1 cellular context compared by ENCODE assay signal in genomic region chr3:114827495-114827894, GRCh38.
TF ChIP-seq lines count a peak whose summit lies in the region.

No MANE protein-coding gene starts in this region.

TF ChIP-seq in GM12878, 131 proteins besides CTCF, POLR2A, EP300 and RAD21 (continued from another document):
- TF ChIP-seq, protein P1, sequence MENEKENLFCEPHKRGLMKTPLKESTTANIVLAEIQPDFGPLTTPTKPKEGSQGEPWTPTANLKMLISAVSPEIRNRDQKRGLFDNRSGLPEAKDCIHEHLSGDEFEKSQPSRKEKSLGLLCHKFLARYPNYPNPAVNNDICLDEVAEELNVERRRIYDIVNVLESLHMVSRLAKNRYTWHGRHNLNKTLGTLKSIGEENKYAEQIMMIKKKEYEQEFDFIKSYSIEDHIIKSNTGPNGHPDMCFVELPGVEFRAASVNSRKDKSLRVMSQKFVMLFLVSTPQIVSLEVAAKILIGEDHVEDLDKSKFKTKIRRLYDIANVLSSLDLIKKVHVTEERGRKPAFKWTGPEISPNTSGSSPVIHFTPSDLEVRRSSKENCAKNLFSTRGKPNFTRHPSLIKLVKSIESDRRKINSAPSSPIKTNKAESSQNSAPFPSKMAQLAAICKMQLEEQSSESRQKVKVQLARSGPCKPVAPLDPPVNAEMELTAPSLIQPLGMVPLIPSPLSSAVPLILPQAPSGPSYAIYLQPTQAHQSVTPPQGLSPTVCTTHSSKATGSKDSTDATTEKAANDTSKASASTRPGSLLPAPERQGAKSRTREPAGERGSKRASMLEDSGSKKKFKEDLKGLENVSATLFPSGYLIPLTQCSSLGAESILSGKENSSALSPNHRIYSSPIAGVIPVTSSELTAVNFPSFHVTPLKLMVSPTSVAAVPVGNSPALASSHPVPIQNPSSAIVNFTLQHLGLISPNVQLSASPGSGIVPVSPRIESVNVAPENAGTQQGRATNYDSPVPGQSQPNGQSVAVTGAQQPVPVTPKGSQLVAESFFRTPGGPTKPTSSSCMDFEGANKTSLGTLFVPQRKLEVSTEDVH (IDR thresholded peaks at IDR 0.05; ENCODE audit: low read depth, partially characterized antibody): no peak
- TF ChIP-seq HDAC6 (IDR thresholded peaks at IDR 0.05; ENCODE audit: unreplicated experiment): no peak
- no peak for TF ChIP-seq CEBPB (IDR thresholded peaks at IDR 0.05; ENCODE audit: borderline replicate concordance in 1 of 2, low read depth in 2 of 2, low read length in 2 of 2)
TF ChIP-seq in GM12878: peak in this region for 4.
